ENCODE assay signal across 28 cellular contexts in the genomic region with DNA sequence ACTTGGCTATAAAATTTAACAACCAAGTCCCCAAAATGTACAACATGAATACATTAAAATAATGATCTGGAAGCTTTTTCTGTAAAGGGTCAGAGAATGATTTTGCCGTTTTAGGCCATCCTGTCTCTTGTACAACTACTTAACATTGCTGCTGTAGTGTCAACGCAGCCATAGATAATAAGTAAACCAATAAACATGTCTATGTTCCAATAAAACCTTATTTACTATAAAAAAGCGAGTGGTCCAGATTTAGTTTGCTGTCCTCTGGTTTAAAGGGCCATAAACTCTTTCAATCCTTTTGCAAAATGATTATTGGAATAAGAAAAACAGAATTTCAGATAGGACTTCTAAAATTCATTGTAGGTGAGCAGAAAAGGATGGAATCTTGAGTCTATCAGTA.
"Had no signal": no experiment of that assay in that cellular context is flagged by ENCODE, and none has a peak within 500 bp of the region (broad histone marks: within the 10 kb centered on the region; RNA-seq: fewer than 3 reads in every experiment).

No MANE protein-coding gene starts in this region.

- DNase-seq: activated CD4-positive, alpha-beta memory T cell treated with anti-CD3 and anti-CD28 coated beads for 36 hours; activated CD4-positive, alpha-beta T cell treated with anti-CD3 and anti-CD28 coated beads for 36 hours; activated CD4-positive, alpha-beta T cell treated with anti-CD3 and anti-CD28 coated beads, Interleukin-2, amount 10 ng/mL, durations not matched to agents 24 days and 14 days; activated CD4-positive, CD25-positive, alpha-beta regulatory T cell; activated CD4-positive, CD25-positive, alpha-beta regulatory T cell treated with anti-CD3 and anti-CD28 coated beads, Interleukin-2, amount 50 U/mL, for 72 hours; activated CD8-positive, alpha-beta memory T cell treated with anti-CD3 and anti-CD28 coated beads, Interleukin-2, amount 10 ng/mL, durations not matched to agents 7 days and 5 days; activated CD8-positive, alpha-beta memory T cell treated with anti-CD3 and anti-CD28 coated beads, Interleukin-2, amount 50 U/mL, for 4 hours; activated CD8-positive, alpha-beta T cell treated with anti-CD3 and anti-CD28 coated beads, Interleukin-2, amount 10 ng/mL, durations not matched to agents 7 days and 5 days; activated effector memory CD4-positive, alpha-beta T cell treated with anti-CD3 and anti-CD28 coated beads, Interleukin-2, amount 50 U/mL, for 16 hours; activated naive CD4-positive, alpha-beta T cell treated with anti-CD3 and anti-CD28 coated beads for 36 hours; activated naive CD8-positive, alpha-beta T cell treated with anti-CD3 and anti-CD28 coated beads for 36 hours; activated naive CD8-positive, alpha-beta T cell treated with anti-CD3 and anti-CD28 coated beads, Interleukin-2, amount 50 U/mL, for 24 hours; activated T-cell treated with anti-CD3 and anti-CD28 coated beads, Interleukin-2, amount 50 U/mL, for 1 hour; activated T-cell treated with anti-CD3 and anti-CD28 coated beads, Interleukin-2, amount 50 U/mL, for 48 hours; adrenal gland; amygdala; aorta; body of pancreas; central memory CD4-positive, alpha-beta T cell; cerebellar nuclear complex; colonic mucosa; effector CD8-positive, alpha-beta T cell; esophagus squamous epithelium; foreskin melanocyte; head of caudate nucleus; T-helper 17 cell had no signal

- H3K4me1 ChIP-seq: adrenal gland, body of pancreas, colonic mucosa, esophagus squamous epithelium, gastroesophageal sphincter had no signal

- H3K4me3 ChIP-seq: adrenal gland, body of pancreas, colonic mucosa, esophagus squamous epithelium, gastroesophageal sphincter had no signal

- H3K27ac ChIP-seq: adrenal gland, body of pancreas, colonic mucosa, epithelial cell of prostate, esophagus squamous epithelium, gastroesophageal sphincter had no signal

- H3K27me3 ChIP-seq: adrenal gland, body of pancreas, colonic mucosa, esophagus squamous epithelium, gastroesophageal sphincter had no signal

- ATAC-seq: activated CD4-positive, alpha-beta T cell treated with anti-CD3 and anti-CD28 coated beads for 36 hours; activated CD8-positive, alpha-beta memory T cell treated with anti-CD3 and anti-CD28 coated beads, Interleukin-2, amount 10 ng/mL, durations not matched to agents 7 days and 5 days; activated CD8-positive, alpha-beta T cell treated with anti-CD3 and anti-CD28 coated beads, Interleukin-2, amount 10 ng/mL, durations not matched to agents 7 days and 5 days; activated naive CD8-positive, alpha-beta T cell treated with anti-CD3 and anti-CD28 coated beads, Interleukin-2, amount 50 U/mL, for 24 hours; body of pancreas; gastroesophageal sphincter; T-helper 17 cell had no signal

- H3K9me3 ChIP-seq: adrenal gland, body of pancreas, colonic mucosa, esophagus squamous epithelium, gastroesophageal sphincter had no signal
